In genomic region chr6:16716450-16716858, GRCh38 we compare ENCODE assay signal across 32 cellular contexts.
"Had no signal": no experiment of that assay in that cellular context is flagged by ENCODE, and none has a peak within 500 bp of the region (broad histone marks: within the 10 kb centered on the region; RNA-seq: fewer than 3 reads in every experiment).

No MANE protein-coding gene starts in this region.

- DNase-seq: cortex of kidney; dorsolateral prefrontal cortex; effector CD8-positive, alpha-beta T cell; endodermal cell; foreskin keratinocyte; heart left ventricle; kidney; left cardiac atrium; left lung; mesenchymal stem cell; mucosa of descending colon; naive thymus-derived CD4-positive, alpha-beta T cell; stimulated activated CD4-positive, alpha-beta T cell treated with anti-CD3 and anti-CD28 coated beads, Interleukin-2, amount 100 ng/mL, for 24 hours; stimulated activated CD4-positive, alpha-beta T cell treated with anti-CD3 and anti-CD28 coated beads, Interleukin-4, amount 100 ng/mL, for 24 hours; stimulated activated naive CD4-positive, alpha-beta T cell treated with Interleukin-2 at 50 U/mL for 16 hours; stomach; upper lobe of right lung; uterus had no signal

- H3K79me2 ChIP-seq: parathyroid adenoma had no signal

- H3K4me2 ChIP-seq: hepatocyte, neural progenitor cell had no signal

- H3K9me3 ChIP-seq: gastroesophageal sphincter, heart left ventricle, left lung, mucosa of descending colon, right atrium auricular region, stomach, thoracic aorta, tibial nerve, upper lobe of right lung, uterus had no signal

- H3K9me3 Mint-ChIP-seq: endodermal cell; mesothelial cell of epicardium; nephron; stimulated activated effector memory CD8-positive, alpha-beta T cell treated with anti-CD3 and anti-CD28 coated beads, Interleukin-12 subunit alpha, Interleukin-12 subunit beta, amount 100 ng/mL, for 72 hours had no signal

- H3K27me3 Mint-ChIP-seq: naive thymus-derived CD4-positive, alpha-beta T cell; progenitor cell of endocrine pancreas had no signal

- FAIRE-seq: kidney had no signal

- H3K27ac Mint-ChIP-seq: endodermal cell; mesothelial cell of epicardium; nephron; neural progenitor cell; progenitor cell of endocrine pancreas; stimulated activated effector memory CD8-positive, alpha-beta T cell treated with anti-CD3 and anti-CD28 coated beads, Interleukin-12 subunit alpha, Interleukin-12 subunit beta, amount 100 ng/mL, for 72 hours had no signal

- H3K36me3 ChIP-seq: gastroesophageal sphincter, heart left ventricle, neural progenitor cell, right atrium auricular region, stomach, thoracic aorta, tibial nerve, upper lobe of right lung, uterus had no signal

- ATAC-seq: esophagus mucosa; foreskin keratinocyte; gastroesophageal sphincter; heart left ventricle; left cardiac atrium; left lung; mucosa of descending colon; naive thymus-derived CD4-positive, alpha-beta T cell; sciatic nerve; stimulated activated effector memory CD8-positive, alpha-beta T cell treated with anti-CD3 and anti-CD28 coated beads, Interleukin-12 subunit alpha, Interleukin-12 subunit beta, amount 100 ng/mL, for 72 hours; upper lobe of right lung had no signal

- H3K4me3 Mint-ChIP-seq: endodermal cell; mesothelial cell of epicardium; naive thymus-derived CD4-positive, alpha-beta T cell; nephron; neural progenitor cell; stimulated activated effector memory CD8-positive, alpha-beta T cell treated with anti-CD3 and anti-CD28 coated beads, Interleukin-12 subunit alpha, Interleukin-12 subunit beta, amount 100 ng/mL, for 72 hours had no signal

- H3K27me3 ChIP-seq: dorsolateral prefrontal cortex, foreskin keratinocyte, gastroesophageal sphincter, heart left ventricle, hepatocyte, left lung, neural progenitor cell, right atrium auricular region, stomach, tibial nerve, upper lobe of right lung, uterus had no signal

- H3K4me3 ChIP-seq: dorsolateral prefrontal cortex, gastroesophageal sphincter, heart left ventricle, hepatocyte, left lung, mucosa of descending colon, neural progenitor cell, right atrium auricular region, stomach, thoracic aorta, tibial nerve, upper lobe of right lung, uterus had no signal

- H3K27ac ChIP-seq: epithelial cell of prostate, foreskin keratinocyte, heart left ventricle, hepatocyte, left lung, neural progenitor cell, parathyroid adenoma, right atrium auricular region, thoracic aorta, tibial nerve, upper lobe of right lung, uterus had no signal

- H2AFZ ChIP-seq: hepatocyte, neural progenitor cell, parathyroid adenoma had no signal

- H3K4me1 ChIP-seq: neural progenitor cell had no signal

- H3K9ac ChIP-seq: neural progenitor cell, parathyroid adenoma had no signal
